ENCODE assay signal across 29 cellular contexts in the genomic region with DNA sequence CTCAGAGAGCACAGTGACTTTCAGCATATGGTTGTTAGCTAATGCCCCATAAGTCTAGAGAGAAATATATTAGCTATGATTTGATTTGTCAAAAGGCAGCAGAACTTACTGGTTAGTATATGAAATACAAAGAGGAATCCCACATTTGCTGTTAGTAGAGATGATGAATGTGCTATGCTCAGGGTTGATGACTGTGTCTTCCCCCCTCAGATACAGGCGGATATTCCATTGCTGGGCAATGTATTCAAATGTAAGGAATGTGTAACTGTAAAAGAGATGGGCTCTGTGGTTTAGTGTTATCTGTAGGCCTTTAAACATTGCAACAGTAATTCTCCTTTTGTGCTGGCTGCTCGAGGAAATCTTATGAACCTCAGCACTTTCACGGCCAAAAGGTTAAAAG.
"Had no signal": no experiment of that assay in that cellular context is flagged by ENCODE, and none has a peak within 500 bp of the region (broad histone marks: within the 10 kb centered on the region; RNA-seq: fewer than 3 reads in every experiment).

No MANE protein-coding gene starts in this region.

- H3K27me3 ChIP-seq: adrenal gland, ascending aorta, colonic mucosa, hepatocyte, suprapubic skin, tibial artery, upper lobe of right lung had no signal

- H3K4me1 ChIP-seq: adrenal gland, ascending aorta, breast epithelium, colonic mucosa, pancreas, prostate gland, suprapubic skin, tibial artery, upper lobe of right lung had no signal

- H3K27ac ChIP-seq: adrenal gland, ascending aorta, breast epithelium, colonic mucosa, hepatocyte, pancreas, prostate gland, suprapubic skin, tibial artery, upper lobe of right lung, VCaP had no signal

- DNase-seq: activated CD4-positive, alpha-beta T cell treated with anti-CD3 and anti-CD28 coated beads for 4 hours; activated CD4-positive, alpha-beta T cell treated with anti-CD3 and anti-CD28 coated beads, Interleukin-2, amount 50 U/mL, for 4 hours; activated effector memory CD4-positive, alpha-beta T cell treated with anti-CD3 and anti-CD28 coated beads, Interleukin-2, amount 50 U/mL, for 16 hours; activated naive CD4-positive, alpha-beta T cell treated with anti-CD3 and anti-CD28 coated beads for 36 hours; activated naive CD8-positive, alpha-beta T cell treated with anti-CD3 and anti-CD28 coated beads for 36 hours; activated T-cell treated with anti-CD3 and anti-CD28 coated beads for 4 hours; adrenal gland; colonic mucosa; effector CD8-positive, alpha-beta T cell; foreskin melanocyte; glutamatergic neuron; kidney; left colon; mammary epithelial cell; nephron progenitor cell; pancreas; retina; small intestine; stimulated activated CD4-positive, alpha-beta T cell treated with anti-CD3 and anti-CD28 coated beads, Interleukin-1b, Interleukin-23, amount 100 ng/mL, for 48 hours; stimulated activated naive B cell treated with anti-CD40 and anti-IgM and Interleukin-4, amounts not matched to agents 10 μg/mL and 1 μg/mL and 100 μg/mL, for 72 hours; tibial artery; upper lobe of right lung had no signal

- H3K36me3 ChIP-seq: adrenal gland, ascending aorta, breast epithelium, colonic mucosa, pancreas, prostate gland, suprapubic skin, tibial artery, upper lobe of right lung had no signal

- ATAC-seq: left colon; pancreas; sciatic nerve; stimulated activated naive B cell treated with anti-CD40 and anti-IgM and Interleukin-4, amounts not matched to agents 10 μg/mL and 1 μg/mL and 100 μg/mL, for 72 hours; upper lobe of right lung had no signal

- H3K9me3 ChIP-seq: adrenal gland, ascending aorta, breast epithelium, colonic mucosa, pancreas, prostate gland, suprapubic skin, tibial artery, upper lobe of right lung had no signal

- H3K4me3 ChIP-seq: adrenal gland, ascending aorta, breast epithelium, colonic mucosa, hepatocyte, pancreas, prostate gland, suprapubic skin, tibial artery, upper lobe of right lung had no signal

- H3K4me2 ChIP-seq: hepatocyte had no signal

- H2AFZ ChIP-seq: hepatocyte had no signal

- H3K79me2 ChIP-seq: hepatocyte had no signal
